In the genomic region with DNA sequence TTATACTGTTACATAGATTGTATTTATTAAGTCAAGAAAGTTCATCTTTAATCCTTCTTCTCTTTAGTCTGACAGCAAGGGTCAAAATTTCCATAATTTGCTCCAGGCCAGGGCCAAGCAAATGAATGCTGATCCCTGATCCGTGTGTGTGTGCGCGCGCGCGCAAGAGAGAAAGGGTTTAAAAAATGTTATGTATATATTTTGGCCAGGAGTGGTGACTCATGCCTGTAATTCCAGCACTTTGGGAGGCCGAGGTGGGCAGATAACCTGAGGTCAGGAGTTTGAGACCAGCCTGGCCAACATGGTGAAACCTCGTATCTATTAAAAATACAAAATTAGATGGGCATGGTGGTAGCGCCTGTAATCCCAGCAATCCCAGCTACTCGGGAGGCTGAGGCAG, we compare ENCODE assay signal across 16 cellular contexts.
DNase-seq lines count a peak whose midpoint lies in the region; ATAC-seq and TF ChIP-seq lines count a peak whose summit lies in the region.
"Had no signal": no experiment of that assay in that cellular context is flagged by ENCODE, and none has a peak within 500 bp of the region (broad histone marks: within the 10 kb centered on the region; RNA-seq: fewer than 3 reads in every experiment).

No MANE protein-coding gene starts in this region.

- 90 to 95% (median 93%) methylated on average over 10 of the region's 10 CpGs for WGBS in stomach, 5 donors

- H3K27me3 Mint-ChIP-seq in CD4-positive, alpha-beta T cell: no peaks in the 10 kb centered on the region
- H3K27me3 Mint-ChIP-seq in chondrocyte (ENCODE audit: low read depth): no peaks in the 10 kb centered on the region
- H3K27me3 Mint-ChIP-seq in neural crest cell (ENCODE audit: low read depth): peaks cover 3% of the 10 kb centered on the region
- H3K27me3 Mint-ChIP-seq: B cell, IgD-negative memory B cell had no signal

- H3K4me1 Mint-ChIP-seq in CD4-positive, alpha-beta T cell (ENCODE audit: low read depth): peaks cover 33% of the 10 kb centered on the region
- H3K4me1 Mint-ChIP-seq in chondrocyte (ENCODE audit: low read depth): peaks cover 26% of the 10 kb centered on the region
- peaks cover 24% of the 10 kb centered on the region for H3K4me1 Mint-ChIP-seq in neural crest cell

- peaks cover 9% of the 10 kb centered on the region for H3K36me3 Mint-ChIP-seq in CD4-positive, alpha-beta T cell (ENCODE audit: low read depth)
- H3K36me3 Mint-ChIP-seq in chondrocyte (ENCODE audit: low read depth) (no peaks in the 10 kb centered on the region), neural crest cell (ENCODE audit: low read depth) (no peaks in the 10 kb centered on the region)
- H3K36me3 Mint-ChIP-seq: IgD-negative memory B cell had no signal

- DNase-seq in CD4-positive, alpha-beta T cell: no peak
- DNase-seq in NCI-H526 treated with DMSO at 0.1 percent for 48 hours (lab: John Stamatoyannopoulos, UW) (peak; percentile 49), chondrocyte (ENCODE audit: low spot score) (no peak), neural crest cell (ENCODE audit: low read depth, low spot score) (no peak), stomach (no peak), occipital lobe (lab: John Stamatoyannopoulos, UW) (no peak)
- DNase-seq: DMS153, DMS79, GDM1 had no signal

- H3K4me3 Mint-ChIP-seq in CD4-positive, alpha-beta T cell: peak overlapping the region; percentile 67
- H3K4me3 Mint-ChIP-seq in chondrocyte (ENCODE audit: unreplicated experiment) (no peak overlapping the region), neural crest cell (peak overlapping the region; percentile 75)
- H3K4me3 Mint-ChIP-seq: B cell, GM23338 had no signal

- TF ChIP-seq EP300 in stomach (IDR thresholded peaks at IDR 0.05): no peak

- no peaks in the 10 kb centered on the region for H3K9me3 Mint-ChIP-seq in CD4-positive, alpha-beta T cell
- H3K9me3 Mint-ChIP-seq in chondrocyte (ENCODE audit: low read depth) (no peaks in the 10 kb centered on the region), neural crest cell (no peaks in the 10 kb centered on the region)
- H3K9me3 Mint-ChIP-seq: GM23338, IgD-negative memory B cell had no signal

- POLR2A ChIA-PET in CD4-positive, alpha-beta T cell (lab: Charles Lee): no interaction called here

- H3K36me3 ChIP-seq in stomach: no peaks in the 10 kb centered on the region
- H3K36me3 ChIP-seq: BLaER1 treated with 17β-estradiol and CSF1 and Interleukin-3, amounts not matched to agents 10 nM and 100 nM had no signal

- intact Hi-C loops in CD4-positive, alpha-beta T cell (cut with DNase I, micrococcal nuclease): loop anchor here (5.0 to 10.0 kb wide), 5 partner anchors 42 to 765 kb away; no protein-coding TSS in a partner anchor
- intact Hi-C loops in stomach (cut with DNase I; ENCODE audit: low total_unique reads): loop anchor here (10.0 kb wide), 1 partner anchor 465 kb away; no protein-coding TSS in a partner anchor

- no peak for ATAC-seq in CD4-positive, alpha-beta T cell (ENCODE audit: poor library complexity)
- ATAC-seq in GM18873 (IDR thresholded peaks at IDR 0.05; ENCODE audit: low FRiP score, unreplicated experiment): no peak
- ATAC-seq: GM23338, HCT116, HepG2 had no signal

- TF ChIP-seq POLR2A in stomach (IDR thresholded peaks at IDR 0.05): no peak

- peaks cover 16 to 29% (median 26%) of the 10 kb centered on the region in 4 donors for H3K4me1 ChIP-seq in stomach

- H3K9me3 ChIP-seq in CD4-positive, alpha-beta T cell (ENCODE audit: control insufficient read depth, low read length): no peaks in the 10 kb centered on the region
- no peaks in the 10 kb centered on the region for H3K9me3 ChIP-seq in stomach
- H3K9me3 ChIP-seq: BLaER1 treated with 17β-estradiol and CSF1 and Interleukin-3, amounts not matched to agents 10 nM and 100 nM had no signal

- CTCF ChIA-PET in CD4-positive, alpha-beta T cell (lab: Charles Lee): interaction anchor here (0.7 kb wide), 1 partner anchor 9 kb away, joined by 3 read pairs; no protein-coding TSS in a partner anchor

- no peak overlapping the region for H3K27ac Mint-ChIP-seq in CD4-positive, alpha-beta T cell
- H3K27ac Mint-ChIP-seq in chondrocyte (ENCODE audit: unreplicated experiment) (peak overlapping the region; percentile 12), neural crest cell (ENCODE audit: unreplicated experiment) (no peak overlapping the region)
- H3K27ac Mint-ChIP-seq: B cell, GM23338 had no signal

- TF ChIP-seq CTCF in CD4-positive, alpha-beta T cell (IDR thresholded peaks at IDR 0.05): no peak
- TF ChIP-seq CTCF in chondrocyte (IDR thresholded peaks at IDR 0.05) (no peak), neural crest cell (conservative IDR thresholded peaks at IDR 0.05) (no peak), stomach (IDR thresholded peaks at IDR 0.05) (no peak)

- H3K27ac ChIP-seq in CD4-positive, alpha-beta T cell (ENCODE audit: low read depth, low read length): no peak overlapping the region
- no peak overlapping the region for H3K27ac ChIP-seq in stomach
- H3K27ac ChIP-seq: BLaER1 treated with 17β-estradiol and CSF1 and Interleukin-3, amounts not matched to agents 10 nM and 100 nM had no signal

- H3K4me3 ChIP-seq in stomach: no peak overlapping the region
- H3K4me3 ChIP-seq: BLaER1 treated with 17β-estradiol and CSF1 and Interleukin-3, amounts not matched to agents 10 nM and 100 nM; GM23338 had no signal

- no peaks in the 10 kb centered on the region for H3K27me3 ChIP-seq in CD4-positive, alpha-beta T cell (ENCODE audit: control insufficient read depth, insufficient read depth, low read length)
- no peaks in the 10 kb centered on the region for H3K27me3 ChIP-seq in stomach
- H3K27me3 ChIP-seq: BLaER1 treated with 17β-estradiol and CSF1 and Interleukin-3, amounts not matched to agents 10 nM and 100 nM had no signal
